Comparison of ENCODE assay signal across 8 cellular contexts in the genomic region with DNA sequence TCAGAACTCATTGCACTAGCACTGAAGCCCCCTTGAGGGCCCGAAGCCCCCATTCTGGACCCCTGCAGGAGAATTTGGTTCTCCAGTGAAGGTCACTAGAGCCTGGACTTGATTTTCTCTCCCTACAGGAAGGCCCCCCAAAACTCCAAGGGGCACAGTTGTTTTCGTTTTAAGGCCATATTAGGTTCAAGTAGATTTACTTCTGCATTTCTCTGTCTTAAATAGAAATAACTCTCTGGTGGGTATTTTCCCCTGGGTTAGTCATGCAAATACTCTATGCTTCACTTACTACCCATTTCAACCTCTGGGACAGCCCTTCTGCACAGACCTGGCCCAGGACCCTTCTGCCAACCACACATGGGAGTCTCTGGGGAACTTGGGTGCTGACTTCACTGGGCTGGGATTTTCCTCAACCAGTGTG. TPM values are rescaled to one million over a fixed set of nuclear protein-coding genes. Genes with fewer than 3 reads are reported as not detected.
DNase-seq lines count a peak whose midpoint lies in the region; ATAC-seq and TF ChIP-seq lines count a peak whose summit lies in the region.

No MANE protein-coding gene starts in this region.

- intact Hi-C loops in breast epithelium (cut with DNase I; ENCODE audit: low total_unique reads) (no loop called here), MCF 10A (cut with micrococcal nuclease) (loop anchor here (10.0 kb wide), 1 partner anchor 360 kb away; no protein-coding TSS in a partner anchor), PC-3 (cut with micrococcal nuclease) (loop anchor here (2.0 kb wide), 1 partner anchor 126 kb away; no protein-coding TSS in a partner anchor), vagina (cut with DNase I) (loop anchor here (10.0 kb wide), 2 partner anchors 140 to 690 kb away; a partner anchor contains a TSS)

- H3K9me3 Mint-ChIP-seq in MCF 10A (ENCODE audit: unreplicated experiment): no peaks in the 10 kb centered on the region

- no peak overlapping the region for H3K4me3 Mint-ChIP-seq in MCF 10A (ENCODE audit: unreplicated experiment)

- H3K36me3 Mint-ChIP-seq in MCF 10A (ENCODE audit: insufficient read depth, unreplicated experiment): no peaks in the 10 kb centered on the region

- no peak for TF ChIP-seq POLR2A in breast epithelium (IDR thresholded peaks at IDR 0.05)
- no peak for TF ChIP-seq POLR2A in vagina (IDR thresholded peaks at IDR 0.05)

- TF ChIP-seq CTCF in breast epithelium (IDR thresholded peaks at IDR 0.05) (no peak), MCF 10A (IDR thresholded peaks at IDR 0.05; ENCODE audit: unreplicated experiment) (no peak), PC-3 (conservative IDR thresholded peaks at IDR 0.05; ENCODE audit: low read depth, low read length) (no peak), vagina (IDR thresholded peaks at IDR 0.05) (no peak)

- no peaks in the 10 kb centered on the region for H3K79me2 ChIP-seq in PC-3 (ENCODE audit: low read length)

- POLR2A ChIA-PET in MCF 10A (lab: Yijun Ruan, JAX) (no interaction called here), PC-3 (lab: Charles Lee; ENCODE audit: unreplicated experiment) (no interaction called here)

- no peak overlapping the region for H2AFZ ChIP-seq in PC-3 (ENCODE audit: low read length)

- H3K9ac ChIP-seq in PC-3 (ENCODE audit: low read length): no peak overlapping the region

- H3K27me3 ChIP-seq in breast epithelium (no peaks in the 10 kb centered on the region), PC-3 (ENCODE audit: low read length) (no peaks in the 10 kb centered on the region), vagina (no peaks in the 10 kb centered on the region), SJCRH30 (no peaks in the 10 kb centered on the region)

- H4K20me1 ChIP-seq in PC-3 (ENCODE audit: low read length): no peaks in the 10 kb centered on the region

- BruUV-seq in MCF 10A (replicated peaks; lab: Mats Ljungman, UMichigan): no TSS peak
- BruUV-seq in PC-3 (replicated peaks; lab: Mats Ljungman, UMichigan): no TSS peak

- H3K27ac ChIP-seq in breast epithelium (peak overlapping the region; percentile 98 to 99), PC-3 (ENCODE audit: low read length) (no peak overlapping the region), vagina (peak overlapping the region; percentile 99), SJCRH30 (no peak overlapping the region)

- no peaks in the 10 kb centered on the region for H3K9me3 ChIP-seq in breast epithelium
- H3K9me3 ChIP-seq in PC-3 (ENCODE audit: low read length): no peaks in the 10 kb centered on the region
- H3K9me3 ChIP-seq in vagina: no peaks in the 10 kb centered on the region
- H3K9me3 ChIP-seq in SJCRH30 (replicated peaks): no peaks in the 10 kb centered on the region

- DNase-seq in breast epithelium (ENCODE audit: low spot score in 2 of 2) (no peak), MCF 10A (ENCODE audit: unreplicated experiment) (no peak), PC-3 (no peak), islet precursor cell (peak; percentile 37), vagina (ENCODE audit: extremely low spot score in 2 of 2) (no peak), T-helper 1 cell (no peak), SJCRH30 (no peak)

- no peak overlapping the region for H3K4me3 ChIP-seq in breast epithelium
- no peak overlapping the region for H3K4me3 ChIP-seq in PC-3 (ENCODE audit: low read length)
- H3K4me3 ChIP-seq in vagina: no peak overlapping the region
- H3K4me3 ChIP-seq in SJCRH30: no peak overlapping the region

- CTCF ChIA-PET in MCF 10A (lab: Yijun Ruan, JAX) (no interaction called here), PC-3 (lab: Charles Lee) (no interaction called here)

- peaks cover 35% of the 10 kb centered on the region for H3K4me1 Mint-ChIP-seq in MCF 10A (ENCODE audit: insufficient read depth, unreplicated experiment)

- H3K27ac Mint-ChIP-seq in MCF 10A (ENCODE audit: low read depth, unreplicated experiment): no peak overlapping the region

- H3K36me3 ChIP-seq in breast epithelium (no peaks in the 10 kb centered on the region), PC-3 (ENCODE audit: low read depth, low read length) (no peaks in the 10 kb centered on the region), vagina (no peaks in the 10 kb centered on the region), SJCRH30 (no peaks in the 10 kb centered on the region)

- ATAC-seq in HG02870 (IDR thresholded peaks at IDR 0.05; ENCODE audit: unreplicated experiment) (peak; percentile 47), PC-3 (no peak)

- H3K4me1 ChIP-seq in breast epithelium (peaks cover 4 to 5% of the 10 kb centered on the region in 2 donors), PC-3 (ENCODE audit: insufficient read depth, low read length) (peaks cover 26% of the 10 kb centered on the region), vagina (peaks cover 15% of the 10 kb centered on the region), SJCRH30 (peaks cover 17% of the 10 kb centered on the region; the same call in 1 of the 2 replicates)

- H3K27me3 Mint-ChIP-seq in MCF 10A (ENCODE audit: insufficient read depth, unreplicated experiment): no peaks in the 10 kb centered on the region

- H3F3A ChIP-seq in PC-3 (ENCODE audit: low read length, unreplicated experiment): no peaks in the 10 kb centered on the region

- no peaks in the 10 kb centered on the region for H3K9me2 ChIP-seq in PC-3 (replicated peaks; ENCODE audit: low read length)

- H3K4me2 ChIP-seq in PC-3 (ENCODE audit: low read length): peak overlapping the region; percentile 78

RNA-seq across cellular contexts. Expression of a gene that starts 41.6 kb away (rescaled TPM):
- total RNA-seq in breast epithelium (100 to 1,000 TPM in 1 of 3 donors, 10 to 100 TPM in 2; 25.0 to 128 (median 66.5) TPM), MCF 10A (2022) (28.7 and 34.5 TPM in 2 replicates), PC-3 (2014; rRNA removed) (45.1 and 46.9 TPM in 2 replicates), vagina (22.1 TPM)
- total RNA-seq in SJCRH30 (2014; rRNA removed; shearing (Covaris generic)): 102 and 120 TPM in 2 replicates

RNA-seq across cellular contexts. Expression of a gene that starts 48.8 kb away (rescaled TPM):
- total RNA-seq in breast epithelium (10 to 100 TPM; 36.8 to 64.5 (median 60.6) TPM), MCF 10A (2022) (13.0 and 24.2 TPM in 2 replicates), PC-3 (2014; rRNA removed) (8.6 and 8.8 TPM in 2 replicates), vagina (32.2 TPM)
- 25.3 and 25.4 TPM in 2 replicates for total RNA-seq in SJCRH30 (2014; rRNA removed; shearing (Covaris generic))

Comparison
In these comparisons a context has a peak if more than half of its experiments do, and no peak if none do; other contexts are left out.
1. H3K27ac ChIP-seq: peak in breast epithelium (2 of 2) and vagina (single experiment); none in PC-3 (single experiment) and SJCRH30 (single experiment).